ENCODE assay signal across 8 cellular contexts in genomic region chrX:154409222-154409871, GRCh38. TPM values are rescaled to one million over a fixed set of nuclear protein-coding genes. Genes with fewer than 3 reads are reported as not detected.
A peak's percentile ranks its signal among the peaks of the same experiment; 100 is the strongest.
DNase-seq lines count a peak whose midpoint lies in the region; ATAC-seq and TF ChIP-seq lines count a peak whose summit lies in the region.

Gene DNASE1L1 (minus strand): TSS chrX:154409254. CDS start chrX:154405568, 3,686 bp downstream.

- peaks cover 1% of the 10 kb centered on the region for H3K27me3 Mint-ChIP-seq in endodermal cell (ENCODE audit: insufficient read depth)

- H4K91ac ChIP-seq in mesenchymal stem cell (ENCODE audit: low read length) = peak within 1 kb of the TSS; percentile 95

- peak within 1 kb of the TSS; percentile 87 for H3K27ac Mint-ChIP-seq in endodermal cell

- TF ChIP-seq CTCF in DOHH2 (IDR thresholded peaks at IDR 0.05; ENCODE audit: low read depth, low read length, poor library complexity, severe bottlenecking) (no peak), HCT116 (IDR thresholded peaks at IDR 0.05 in 2 of 3, conservative IDR thresholded peaks at IDR 0.05 in 1 of 3; ENCODE audit: borderline replicate concordance in 1 of 3, insufficient read depth in 1 of 3, low read depth in 2 of 3, low read length in 2 of 3) (no peak), endodermal cell (conservative IDR thresholded peaks at IDR 0.05) (no peak), upper lobe of left lung (IDR thresholded peaks at IDR 0.05) (no peak)

- TF ChIP-seq POLR2A in HCT116 (IDR thresholded peaks at IDR 0.05; ENCODE audit: borderline replicate concordance, extremely low read depth, insufficient read depth, insufficient read length) (no peak), upper lobe of left lung (IDR thresholded peaks at IDR 0.05) (peak in 1 of 4 donors; percentile 45)

- peak within 1 kb of the TSS; percentile 70 to 92 for H3K18ac ChIP-seq in mesenchymal stem cell (ENCODE audit: low read depth in 1 of 2, low read length in 2 of 2)

- H3K4me1 Mint-ChIP-seq in endodermal cell = peaks cover 5% of the 10 kb centered on the region

- no peak for DNase-seq in HCT116 (ENCODE audit: low read depth, low spot score)
- DNase-seq in SW480 (ENCODE audit: low spot score) = peak; percentile 91
- peak; percentile 97 for DNase-seq in endodermal cell
- peak; percentile 91 for DNase-seq in mesenchymal stem cell
- DNase-seq in upper lobe of left lung = peak; percentile 92 to 93

- H2AFZ ChIP-seq in HCT116 (ENCODE audit: low read depth, low read length, poor library complexity, severe bottlenecking) (no peak within 1 kb of the TSS), mesenchymal stem cell (ENCODE audit: low read depth, low read length) (no peak within 1 kb of the TSS)

- peaks cover 5% of the 10 kb centered on the region for H3K79me1 ChIP-seq in mesenchymal stem cell (replicated peaks; ENCODE audit: low read length, poor library complexity, severe bottlenecking)

- H3K9me2 ChIP-seq in DOHH2 (replicated peaks; ENCODE audit: control insufficient read depth, low read length) (no peaks in the 10 kb centered on the region), HCT116 (ENCODE audit: insufficient read depth) (no peaks in the 10 kb centered on the region)

- H3K36me3 Mint-ChIP-seq in endodermal cell (ENCODE audit: low read depth) = no peaks in the 10 kb centered on the region

- peak in 1 of 4 donors; percentile 16 for TF ChIP-seq EP300 in upper lobe of left lung (IDR thresholded peaks at IDR 0.05)

- H3K27me3 ChIP-seq in DOHH2 (ENCODE audit: control insufficient read depth, low read length) (no peaks in the 10 kb centered on the region), HCT116 (ENCODE audit: insufficient read depth, low read length) (no peaks in the 10 kb centered on the region), endodermal cell (ENCODE audit: control insufficient read depth, insufficient read depth, low read length, poor library complexity, severe bottlenecking) (no peaks in the 10 kb centered on the region), mesenchymal stem cell (ENCODE audit: control insufficient read depth in 1 of 2, insufficient read depth in 1 of 2, low read length in 2 of 2) (peaks cover 0 to 5% of the 10 kb centered on the region in 2 experiments), upper lobe of left lung (no peaks in the 10 kb centered on the region)

- peak within 1 kb of the TSS; percentile 39 to 83 for H2BK12ac ChIP-seq in mesenchymal stem cell (ENCODE audit: low read length in 2 of 2)

- peak within 1 kb of the TSS; percentile 39 for H3K4me3 Mint-ChIP-seq in endodermal cell

- POLR2A ChIA-PET in HCT116 (lab: Charles Lee) = interaction anchor here (1.7 to 1.9 kb wide), 2 partner anchors 9 to 11 kb away, joined by 10 to 12 read pairs; partner anchors contain the start of gene RPL10

- H3K9me3 ChIP-seq in DOHH2 (ENCODE audit: control insufficient read depth, insufficient read depth, low read length) = no peaks in the 10 kb centered on the region
- H3K9me3 ChIP-seq in HCT116 (ENCODE audit: control insufficient read depth in 1 of 2, insufficient read depth in 1 of 2, low read depth in 1 of 2, low read length in 2 of 2) = no peaks in the 10 kb centered on the region
- H3K9me3 ChIP-seq in endodermal cell (ENCODE audit: control insufficient read depth, low read length) = no peaks in the 10 kb centered on the region
- no peaks in the 10 kb centered on the region for H3K9me3 ChIP-seq in mesenchymal stem cell (ENCODE audit: control insufficient read depth, low read length)
- no peaks in the 10 kb centered on the region for H3K9me3 ChIP-seq in upper lobe of left lung

- H2BK120ac ChIP-seq in mesenchymal stem cell (ENCODE audit: low read depth, low read length) = no peak within 1 kb of the TSS

- H3F3A ChIP-seq in DOHH2 (ENCODE audit: control insufficient read depth, insufficient read depth) = no peaks in the 10 kb centered on the region

- H3K4me3 ChIP-seq in DOHH2 (ENCODE audit: low read length) (no peak within 1 kb of the TSS), HCT116 (replicated peaks in 1 of 2; ENCODE audit: low read depth in 1 of 2, low read length in 2 of 2) (peak within 1 kb of the TSS; percentile 54 to 64), endodermal cell (ENCODE audit: low read length) (peak within 1 kb of the TSS; percentile 76), mesenchymal stem cell (ENCODE audit: insufficient read depth in 1 of 2, low read depth in 1 of 2, low read length in 2 of 2) (peak within 1 kb of the TSS; percentile 50 to 53), upper lobe of left lung (peak within 1 kb of the TSS; percentile 19 to 52 (median 37))

- H3K4ac ChIP-seq in mesenchymal stem cell (ENCODE audit: low read depth in 1 of 2, low read length in 2 of 2) = peak within 1 kb of the TSS; percentile 81 to 82

- ATAC-seq in HCT116 (peak; percentile 81), upper lobe of left lung (ENCODE audit: low FRiP score in 2 of 2) (peak; percentile 83 to 89), HG03565 (IDR thresholded peaks at IDR 0.05; ENCODE audit: unreplicated experiment) (no peak), GM19397 (IDR thresholded peaks at IDR 0.05; ENCODE audit: unreplicated experiment) (no peak)

- peak within 1 kb of the TSS; percentile 78 for H2AK5ac ChIP-seq in mesenchymal stem cell (ENCODE audit: low read length, severe bottlenecking)

- H3K79me2 ChIP-seq in DOHH2 (ENCODE audit: control insufficient read depth, low read length) (peaks cover 10% of the 10 kb centered on the region; the same call in 1 of the 2 replicates), HCT116 (ENCODE audit: insufficient read depth, low read length) (no peaks in the 10 kb centered on the region)

- H3K36me3 ChIP-seq in DOHH2 (ENCODE audit: control insufficient read depth, low read length) (no peaks in the 10 kb centered on the region), HCT116 (ENCODE audit: control insufficient read depth in 1 of 2, insufficient read depth in 2 of 2, low read length in 2 of 2) (no peaks in the 10 kb centered on the region), endodermal cell (ENCODE audit: control insufficient read depth, insufficient read depth, low read length) (no peaks in the 10 kb centered on the region), mesenchymal stem cell (ENCODE audit: control insufficient read depth in 1 of 2, insufficient read depth in 2 of 2, low read depth in 1 of 2, low read length in 2 of 2) (peaks cover 6 to 23% of the 10 kb centered on the region in 2 experiments), upper lobe of left lung (no peaks in the 10 kb centered on the region)

- H3K4me2 ChIP-seq in DOHH2 (ENCODE audit: low read length) = peak within 1 kb of the TSS; percentile 34
- H3K4me2 ChIP-seq in HCT116 (ENCODE audit: low read length) = peak within 1 kb of the TSS; percentile 87
- peak within 1 kb of the TSS; percentile 74 for H3K4me2 ChIP-seq in mesenchymal stem cell (ENCODE audit: low read length, poor library complexity, severe bottlenecking)

- intact Hi-C loops in HCT116 (cut with micrococcal nuclease) = loop anchor here (5.0 kb wide), 1 partner anchor 68 kb away; the partner anchor contains the start of gene LAGE3

- peak within 1 kb of the TSS; percentile 62 for H2BK5ac ChIP-seq in mesenchymal stem cell (ENCODE audit: low read depth, low read length, poor library complexity, severe bottlenecking)

- 18 to 24% methylated on average over 2 to 23 of the region's 26 CpGs for WGBS in endodermal cell (ENCODE audit: insufficient coverage in 1 of 2, insufficient read length in 1 of 2), 2 experiments
- WGBS in mesenchymal stem cell = 15% methylated on average over 17 of the region's 26 CpGs
- WGBS in upper lobe of left lung, 2 donors = 60 to 76% methylated on average over 4 to 20 of the region's 26 CpGs

- RAD21 ChIA-PET in HCT116 (lab: Charles Lee; ENCODE audit: low non-redundant PET in 1 of 2, low total read pairs in 2 of 2, uncharacterized antibody in 2 of 2, unreplicated experiment in 2 of 2) = interaction anchor here in 1 of 2 experiments (0.6 to 1.6 kb wide), 2 partner anchors 20 to 36 kb away, joined by 3 to 5 read pairs; partner anchors contain the start of gene ATP6AP1

- H3K14ac ChIP-seq in mesenchymal stem cell (ENCODE audit: low read length in 2 of 2) = peak within 1 kb of the TSS in 1 of 2 experiments; percentile 93

- no peak for TF ChIP-seq RAD21 in HCT116 (IDR thresholded peaks at IDR 0.05; ENCODE audit: low read depth)

- BruUV-seq in HCT116 (replicated peaks; lab: Mats Ljungman, UMichigan) = no TSS peak

- peak within 1 kb of the TSS; percentile 67 for H2BK15ac ChIP-seq in mesenchymal stem cell (ENCODE audit: low read depth, poor library complexity, severe bottlenecking)

- peak within 1 kb of the TSS; percentile 49 for H4K8ac ChIP-seq in mesenchymal stem cell (ENCODE audit: low read length)

- H4K20me1 ChIP-seq in DOHH2 (ENCODE audit: control insufficient read depth, insufficient read depth, low read depth, low read length) (no peaks in the 10 kb centered on the region), HCT116 (ENCODE audit: insufficient read depth) (no peaks in the 10 kb centered on the region)

- no peak within 1 kb of the TSS for H3K27ac ChIP-seq in DOHH2 (ENCODE audit: low read depth, low read length)
- H3K27ac ChIP-seq in HCT116 (ENCODE audit: low read depth, low read length) = peak within 1 kb of the TSS; percentile 91
- H3K27ac ChIP-seq in endodermal cell (ENCODE audit: low read depth, low read length) = no peak within 1 kb of the TSS
- peak within 1 kb of the TSS; percentile 84 for H3K27ac ChIP-seq in mesenchymal stem cell (ENCODE audit: low read length, poor library complexity, severe bottlenecking)
- H3K27ac ChIP-seq in upper lobe of left lung = peak within 1 kb of the TSS; percentile 73 to 87 (median 86)

- H3K4me1 ChIP-seq in DOHH2 (ENCODE audit: control insufficient read depth, low read length) = peaks cover 14% of the 10 kb centered on the region
- peaks cover 15 to 35% of the 10 kb centered on the region in 2 experiments for H3K4me1 ChIP-seq in HCT116 (ENCODE audit: control insufficient read depth in 1 of 2, insufficient read depth in 2 of 2, low read length in 2 of 2)
- no peaks in the 10 kb centered on the region for H3K4me1 ChIP-seq in endodermal cell (ENCODE audit: control insufficient read depth, insufficient read depth, low read length)
- peaks cover 17% of the 10 kb centered on the region for H3K4me1 ChIP-seq in mesenchymal stem cell (ENCODE audit: control insufficient read depth, insufficient read depth, low read depth, low read length)
- H3K4me1 ChIP-seq in upper lobe of left lung = peaks cover 7 to 25% (median 10%) of the 10 kb centered on the region in 4 donors

- CTCF ChIA-PET in HCT116 (lab: Charles Lee) = interaction anchor here (0.9 kb wide), 1 partner anchor 36 kb away, joined by 3 read pairs; no protein-coding TSS in a partner anchor

- H3K9ac ChIP-seq in HCT116 (ENCODE audit: low read length) (peak within 1 kb of the TSS; percentile 73), endodermal cell (ENCODE audit: extremely low read depth, low read length, poor library complexity, severe bottlenecking) (peak within 1 kb of the TSS; percentile 25), mesenchymal stem cell (ENCODE audit: low read length) (peak within 1 kb of the TSS; percentile 61)

- H3K9me3 Mint-ChIP-seq in endodermal cell = peaks cover 53% of the 10 kb centered on the region

- H3K23ac ChIP-seq in mesenchymal stem cell (ENCODE audit: low read length in 2 of 2) = no peak within 1 kb of the TSS

RNA-seq across cellular contexts. Expression of gene DNASE1L1, which starts in this region (rescaled TPM):
- 16.5 TPM for total RNA-seq in HCT116 (2021; ENCODE audit: unreplicated experiment)
- polyA plus RNA-seq in HCT116 (2012) = 21.9 and 23.2 TPM in 2 replicates
- total RNA-seq in endodermal cell = 10 to 100 TPM; 13.8 to 17.0 TPM
- 13.1 TPM for polyA plus RNA-seq in endodermal cell (2013, experiment 1 of 2)
- 10.9 TPM for polyA plus RNA-seq in endodermal cell (2013, experiment 2 of 2)
- polyA plus RNA-seq in mesenchymal stem cell (2013, experiment 1 of 2) = 53.5 TPM
- polyA plus RNA-seq in mesenchymal stem cell (2013, experiment 2 of 2) = 52.9 TPM
- total RNA-seq in upper lobe of left lung = 10 to 100 TPM; 18.9 to 55.5 (median 48.2) TPM

Comparison
In these comparisons a context has a peak if more than half of its experiments do, and no peak if none do; other contexts are left out.
1. H3K27ac ChIP-seq: peak in HCT116 (single experiment), mesenchymal stem cell (single experiment) and upper lobe of left lung (4 of 4); none in DOHH2 (single experiment) and endodermal cell (single experiment).
2. H3K4me2 ChIP-seq: peak in every context shown above with its lines; median percentile 87 in HCT116; 74 in mesenchymal stem cell; 34 in DOHH2.
3. ATAC-seq: peak in HCT116 (single experiment) and upper lobe of left lung (2 of 2); none in HG03565 (single experiment) and GM19397 (single experiment).
4. Peak in every context shown above with its lines, with median percentiles within 50 percentile points of each other: H3K9ac ChIP-seq.